In genomic region chr2:236016496-236016895, GRCh38 we compare ENCODE assay signal across 21 cellular contexts.
"Had no signal": no experiment of that assay in that cellular context is flagged by ENCODE, and none has a peak within 500 bp of the region (broad histone marks: within the 10 kb centered on the region; RNA-seq: fewer than 3 reads in every experiment).

No MANE protein-coding gene starts in this region.

- ATAC-seq: effector memory CD8-positive, alpha-beta T cell; foreskin keratinocyte; gastroesophageal sphincter; heart left ventricle; left cardiac atrium; left lung; left ventricle myocardium superior; lower lobe of right lung; mucosa of descending colon had no signal

- DNase-seq: colonic mucosa; cortex of kidney; effector CD8-positive, alpha-beta T cell; effector memory CD8-positive, alpha-beta T cell; foreskin keratinocyte; heart left ventricle; hypothalamus; left cardiac atrium; left lung; left ventricle myocardium superior; lower lobe of right lung; mesenchymal stem cell; mucosa of descending colon; naive B cell had no signal

- H3K4me1 ChIP-seq: colonic mucosa, foreskin keratinocyte, heart left ventricle, left lung, lower lobe of right lung had no signal

- FAIRE-seq: endothelial cell of umbilical vein, frontal cortex, islet of Langerhans, keratinocyte had no signal

- H3K4me2 ChIP-seq: hepatocyte had no signal

- H3K4me3 ChIP-seq: colonic mucosa, esophagus muscularis mucosa, gastroesophageal sphincter, heart left ventricle, hepatocyte, left lung, lower lobe of right lung, mucosa of descending colon had no signal

- H3K27me3 ChIP-seq: colonic mucosa, esophagus muscularis mucosa, foreskin keratinocyte, gastroesophageal sphincter, heart left ventricle, hepatocyte, left lung had no signal

- H3K79me2 ChIP-seq: hepatocyte had no signal

- H2AFZ ChIP-seq: hepatocyte had no signal

- H3K9me3 ChIP-seq: colonic mucosa, esophagus muscularis mucosa, gastroesophageal sphincter, heart left ventricle, left lung, lower lobe of right lung, mucosa of descending colon had no signal

- H3K36me3 ChIP-seq: colonic mucosa, left lung had no signal

- H3K27ac ChIP-seq: colonic mucosa, esophagus muscularis mucosa, foreskin keratinocyte, gastroesophageal sphincter, heart left ventricle, hepatocyte, left lung, lower lobe of right lung had no signal
